18 cellular contexts compared by ENCODE assay signal in the genomic region with DNA sequence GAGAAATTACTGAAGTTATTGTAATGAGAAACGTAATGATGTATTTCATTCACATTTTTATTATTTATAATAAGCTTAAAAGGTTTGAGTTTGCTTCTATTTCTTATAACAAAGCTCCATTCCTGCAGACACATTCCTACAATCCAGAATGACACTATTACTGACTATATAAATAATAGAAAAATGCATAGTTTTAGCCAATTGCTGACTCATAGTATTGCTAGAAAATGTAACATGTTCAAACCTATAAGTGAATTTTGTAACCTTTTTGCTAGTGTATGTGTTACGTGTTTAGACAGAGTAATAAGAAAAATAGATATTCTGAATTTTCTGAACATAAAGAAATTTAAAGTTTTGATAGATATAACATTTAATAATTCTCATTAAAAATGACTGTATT. TPM values are rescaled to one million over a fixed set of nuclear protein-coding genes. Genes with fewer than 3 reads are reported as not detected.
DNase-seq lines count a peak whose midpoint lies in the region; ATAC-seq and TF ChIP-seq lines count a peak whose summit lies in the region.
"Had no signal": no experiment of that assay in that cellular context is flagged by ENCODE, and none has a peak within 500 bp of the region (broad histone marks: within the 10 kb centered on the region; RNA-seq: fewer than 3 reads in every experiment).

No MANE protein-coding gene starts in this region.

- no peaks in the 10 kb centered on the region for H3K9me2 ChIP-seq in GM23248 (ENCODE audit: insufficient read depth)

- H4K20me1 ChIP-seq in GM23248 (ENCODE audit: insufficient read depth): no peaks in the 10 kb centered on the region

- peak; percentile 4 for DNase-seq in GM23248
- no peak for DNase-seq in RWPE2 (ENCODE audit: low spot score)
- DNase-seq in fibroblast of peridontal ligament (ENCODE audit: extremely low read depth): peak; percentile 31
- DNase-seq in NCI-H2171 (lab: John Stamatoyannopoulos, UW): no peak
- DNase-seq: CD8-positive, alpha-beta T cell; COR-L47; DMS153; DMS79 treated with DMSO at 0.1 percent for 48 hours; GF-D8; H7 had no signal

- H2AFZ ChIP-seq in GM23248: no peak overlapping the region
- H2AFZ ChIP-seq: GM23338 had no signal

- H3K9ac ChIP-seq in GM23248: no peak overlapping the region

- H3K36me3 ChIP-seq in GM23248 (ENCODE audit: low read depth): no peaks in the 10 kb centered on the region
- no peaks in the 10 kb centered on the region for H3K36me3 ChIP-seq in RWPE2 (ENCODE audit: low read depth)

- no peak overlapping the region for H3K4me3 ChIP-seq in GM23248
- H3K4me3 ChIP-seq in RWPE2 (ENCODE audit: severe bottlenecking): no peak overlapping the region
- H3K4me3 ChIP-seq: GM23338 had no signal

- H3K4me2 ChIP-seq in GM23248 (ENCODE audit: unreplicated experiment): no peak overlapping the region
- H3K4me2 ChIP-seq: GM23338 had no signal

- no peaks in the 10 kb centered on the region for H3K9me3 ChIP-seq in GM23248 (ENCODE audit: low read depth)
- H3K9me3 ChIP-seq in RWPE2 (ENCODE audit: severe bottlenecking): no peaks in the 10 kb centered on the region

- no peak for TF ChIP-seq CTCF in RWPE2 (IDR thresholded peaks at IDR 0.05; ENCODE audit: poor library complexity, severe bottlenecking)

- H3K27me3 ChIP-seq in GM23248 (replicated peaks; ENCODE audit: insufficient read depth) (no peaks in the 10 kb centered on the region), RWPE2 (ENCODE audit: insufficient read depth, poor library complexity, severe bottlenecking) (no peaks in the 10 kb centered on the region)

- H3K79me2 ChIP-seq in GM23248 (ENCODE audit: insufficient read depth): no peaks in the 10 kb centered on the region

- no peaks in the 10 kb centered on the region for H3F3A ChIP-seq in GM23248 (ENCODE audit: insufficient read depth)

- ATAC-seq in RWPE2 (ENCODE audit: low read depth) (peak; percentile 93), HG03439 (IDR thresholded peaks at IDR 0.05; ENCODE audit: unreplicated experiment) (no peak), GM21528 (IDR thresholded peaks at IDR 0.05; ENCODE audit: low FRiP score, unreplicated experiment) (no peak), GM18517 (IDR thresholded peaks at IDR 0.05; ENCODE audit: unreplicated experiment) (no peak)
- ATAC-seq: CD8-positive, alpha-beta T cell; GM23338 had no signal

- no peak overlapping the region for H3K27ac ChIP-seq in GM23248
- peak overlapping the region; percentile 54 for H3K27ac ChIP-seq in RWPE2 (ENCODE audit: poor library complexity, severe bottlenecking)
- H3K27ac ChIP-seq: HL-60 had no signal

- in situ Hi-C loops in GM23248 (cut with MboI): no loop called here

- 29 to 37% methylated on average over 2 of the region's 2 CpGs for WGBS in GM23248 (ENCODE audit: low coverage in 1 of 2, low lambda C conversion rate in 2 of 2, missing lambda C conversion rate in 2 of 2), 2 experiments

- no peaks in the 10 kb centered on the region for H3K4me1 ChIP-seq in GM23248 (ENCODE audit: insufficient read depth)
- H3K4me1 ChIP-seq in RWPE2 (ENCODE audit: insufficient read depth, poor library complexity, severe bottlenecking): peaks cover 19% of the 10 kb centered on the region

RNA-seq across cellular contexts. Expression of gene VWC2L, which starts 9.3 kb away (rescaled TPM):
- not detected in 2 replicates for total RNA-seq in GM23248 (2014; rRNA removed; shearing (Covaris generic))
- not detected in 2 replicates for polyA plus RNA-seq in GM23248 (2016; fragmentation: Nextera tagmentation; extraction: Ambion mirVana)
- total RNA-seq: A673; CD8-positive, alpha-beta T cell; GM23338; H7 had no signal
- polyA plus RNA-seq: BJ, CD14-positive monocyte, GM23338 had no signal

Comparison
In these comparisons a context has a peak if more than half of its experiments do, and no peak if none do; other contexts are left out.
1. DNase-seq: peak in GM23248 (single experiment) and fibroblast of peridontal ligament (single experiment); none in RWPE2 (single experiment) and NCI-H2171 (single experiment).